Comparison of ENCODE assay signal across 8 cellular contexts in genomic region chr5:96934291-96934694, GRCh38. TPM values are rescaled to one million over a fixed set of nuclear protein-coding genes. Genes with fewer than 3 reads are reported as not detected.
DNase-seq lines count a peak whose midpoint lies in the region; ATAC-seq and TF ChIP-seq lines count a peak whose summit lies in the region.

No MANE protein-coding gene starts in this region.

- peak overlapping the region; percentile 91 for H2AFZ ChIP-seq in mammary epithelial cell (ENCODE audit: low read depth, low read length)

- H3K9me3 Mint-ChIP-seq in T-helper 1 cell treated with Interleukin-12 subunit alpha and Interleukin-12 subunit beta and Interleukin-4 antibody, amounts not matched to agents 30 μg/mL and 1 μg/mL, for 36 hours: no peaks in the 10 kb centered on the region

- DNase-seq in T-helper 1 cell (no peak), NCI-H446 (lab: John Stamatoyannopoulos, UW) (peak; percentile 68 to 89), mammary epithelial cell (no peak), middle frontal gyrus (ENCODE audit: extremely low spot score, low spot score) (peak; percentile 17), pons (ENCODE audit: low spot score) (no peak)
- DNase-seq in effector CD4-positive, alpha-beta T cell: no peak

- TSS peak; percentile 41 for BruUV-seq in mammary epithelial cell (replicated peaks; lab: Mats Ljungman, UMichigan)

- peak overlapping the region; percentile 98 for H3K27ac Mint-ChIP-seq in T-helper 1 cell treated with Interleukin-12 subunit alpha and Interleukin-12 subunit beta and Interleukin-4 antibody, amounts not matched to agents 30 μg/mL and 1 μg/mL, for 36 hours

- peak overlapping the region; percentile 91 for H3K4me3 Mint-ChIP-seq in T-helper 1 cell treated with Interleukin-12 subunit alpha and Interleukin-12 subunit beta and Interleukin-4 antibody, amounts not matched to agents 30 μg/mL and 1 μg/mL, for 36 hours

- CTCF ChIA-PET in mammary epithelial cell (lab: Charles Lee; ENCODE audit: low non-redundant PET): no interaction called here

- H3K27me3 ChIP-seq in mammary epithelial cell (ENCODE audit: insufficient read depth, low read length): no peaks in the 10 kb centered on the region

- peak overlapping the region; percentile 85 to 94 (median 86) for H3K4me3 ChIP-seq in mammary epithelial cell (replicated peaks in 1 of 3; ENCODE audit: insufficient read depth in 1 of 3, low read depth in 2 of 3, low read length in 3 of 3)

- peak overlapping the region; percentile 85 for H3K9ac ChIP-seq in mammary epithelial cell (ENCODE audit: insufficient read depth, low read length)

- dilution Hi-C loops in mammary epithelial cell (cut with HindIII; ENCODE audit: low sequenced_read_pairs): loop anchor here (5.0 kb wide), 1 partner anchor 107 kb away; no protein-coding TSS in a partner anchor

- no peaks in the 10 kb centered on the region for H3K36me3 ChIP-seq in mammary epithelial cell (ENCODE audit: insufficient read depth, low read length)

- H3K9me3 ChIP-seq in mammary epithelial cell (replicated peaks; ENCODE audit: insufficient read depth, low read length): no peaks in the 10 kb centered on the region

- no peaks in the 10 kb centered on the region for H4K20me1 ChIP-seq in mammary epithelial cell (ENCODE audit: insufficient read depth, low read length)

- 0% methylated on average over 7 of the region's 9 CpGs for WGBS in mammary epithelial cell (ENCODE audit: low coverage, missing lambda C conversion rate)

- TF ChIP-seq CTCF in mammary epithelial cell (conservative IDR thresholded peaks at IDR 0.05 in 1 of 2, IDR thresholded peaks at IDR 0.05 in 1 of 2; ENCODE audit: extremely low read depth in 1 of 2, insufficient read depth in 1 of 2, low read depth in 1 of 2, low read length in 2 of 2): no peak

- H3K4me1 ChIP-seq in mammary epithelial cell (ENCODE audit: insufficient read depth, low read length): peaks cover 24% of the 10 kb centered on the region

- ATAC-seq in GM19328 (IDR thresholded peaks at IDR 0.05; ENCODE audit: unreplicated experiment): no peak

- intact Hi-C loops in mammary epithelial cell (cut with micrococcal nuclease): loop anchor here (2.0 kb wide), 2 partner anchors 63 to 229 kb away; no protein-coding TSS in a partner anchor

- H3K27ac ChIP-seq in mammary epithelial cell (ENCODE audit: insufficient read depth, low read depth, low read length): peak overlapping the region; percentile 87

- no peaks in the 10 kb centered on the region for H3K27me3 Mint-ChIP-seq in T-helper 1 cell treated with Interleukin-12 subunit alpha and Interleukin-12 subunit beta and Interleukin-4 antibody, amounts not matched to agents 30 μg/mL and 1 μg/mL, for 36 hours (ENCODE audit: low read depth)

- peaks cover 20% of the 10 kb centered on the region for H3K36me3 Mint-ChIP-seq in T-helper 1 cell treated with Interleukin-12 subunit alpha and Interleukin-12 subunit beta and Interleukin-4 antibody, amounts not matched to agents 30 μg/mL and 1 μg/mL, for 36 hours (ENCODE audit: low read depth)

- in situ Hi-C loops in mammary epithelial cell (cut with MboI; ENCODE audit: low sequenced_read_pairs in 2 of 2): no loop called here

- peaks cover 52% of the 10 kb centered on the region for H3K4me1 Mint-ChIP-seq in T-helper 1 cell treated with Interleukin-12 subunit alpha and Interleukin-12 subunit beta and Interleukin-4 antibody, amounts not matched to agents 30 μg/mL and 1 μg/mL, for 36 hours (ENCODE audit: low read depth)

- peak overlapping the region; percentile 93 for H3K4me2 ChIP-seq in mammary epithelial cell (ENCODE audit: insufficient read depth, low read depth, low read length)

- peaks cover 34% of the 10 kb centered on the region for H3K79me2 ChIP-seq in mammary epithelial cell (ENCODE audit: insufficient read depth, low read length)

RNA-seq across cellular contexts. Expression of gene LNPEP, which starts 1.6 kb away (rescaled TPM):
- total RNA-seq in mammary epithelial cell: 10 to 100 TPM; 38.5 to 77.5 TPM
- polyA plus RNA-seq in mammary epithelial cell: 17.7 TPM
- polyA minus RNA-seq in mammary epithelial cell: 71.7 TPM

RNA-seq across cellular contexts. Expression of gene ERAP2, which starts 58.0 kb away (rescaled TPM):
- 10 to 100 TPM in 1 of 2 donors, 1 to 10 TPM in 1; 2.8 to 14.3 TPM for total RNA-seq in mammary epithelial cell
- polyA plus RNA-seq in mammary epithelial cell: 41.6 TPM
- polyA minus RNA-seq in mammary epithelial cell: 73.1 TPM

Comparison
In these comparisons a context has a peak if more than half of its experiments do, and no peak if none do; other contexts are left out.
1. DNase-seq: peak in NCI-H446 (2 of 2) and middle frontal gyrus (single experiment); none in T-helper 1 cell (0 of 5), mammary epithelial cell (single experiment), pons (single experiment) and effector CD4-positive, alpha-beta T cell (single experiment).